9 cellular contexts compared by ENCODE assay signal in genomic region chr4:88803600-88804096, GRCh38.
DNase-seq lines count a peak whose midpoint lies in the region; ATAC-seq, FAIRE-seq and TF ChIP-seq lines count a peak whose summit lies in the region.
"Had no signal": no experiment of that assay in that cellular context is flagged by ENCODE, and none has a peak within 500 bp of the region (broad histone marks: within the 10 kb centered on the region; RNA-seq: fewer than 3 reads in every experiment).

No MANE protein-coding gene starts in this region.

- no peak for TF ChIP-seq EP300 in Ishikawa (IDR thresholded peaks at IDR 0.05; ENCODE audit: borderline replicate concordance)

- intact Hi-C loops in pancreas (cut with DNase I): no loop called here

- TF ChIP-seq RAD21 in Ishikawa (IDR thresholded peaks at IDR 0.05; ENCODE audit: low read depth): no peak

- H3K27me3 Mint-ChIP-seq in H9 (ENCODE audit: low read depth): no peaks in the 10 kb centered on the region

- 57 to 70% methylated on average over 5 of the region's 5 CpGs for WGBS in pancreas, 2 donors
- WGBS in H9 (ENCODE audit: extremely low coverage, insufficient read length, low lambda C conversion rate): no CpG with 5 or more reads among the region's 5 CpGs

- H3K79me2 ChIP-seq in H9 (ENCODE audit: insufficient read depth, low read length): no peaks in the 10 kb centered on the region

- no peak overlapping the region for H3K9ac ChIP-seq in H9 (ENCODE audit: extremely low read depth, insufficient read length, low read length)

- H3K4me3 ChIP-seq in bronchial epithelial cell (ENCODE audit: low read depth, low read length) (no peak overlapping the region), pancreas (no peak overlapping the region)
- H3K4me3 ChIP-seq: SJSA1 had no signal

- H3K4ac ChIP-seq in H9 (ENCODE audit: low read depth, low read length): no peak overlapping the region

- no peak overlapping the region for H3K4me3 Mint-ChIP-seq in H9

- H3K36me3 Mint-ChIP-seq in H9 (ENCODE audit: insufficient read depth in 1 of 3, low read depth in 3 of 3): peaks cover 0 to 2% (median 0%) of the 10 kb centered on the region in 3 experiments; a peak in 2 of 7 replicates

- H3K9me3 Mint-ChIP-seq in H9: no peaks in the 10 kb centered on the region

- no peak overlapping the region for H2AFZ ChIP-seq in H9 (ENCODE audit: low read length)

- peak overlapping the region in 2 of 4 donors; percentile 27 to 59 for H3K27ac ChIP-seq in pancreas
- H3K27ac ChIP-seq in H9 (ENCODE audit: insufficient read length, low read depth, low read length): no peak overlapping the region
- H3K27ac ChIP-seq: SJSA1 had no signal

- no peak overlapping the region for H2BK15ac ChIP-seq in H9 (ENCODE audit: low read depth, low read length)

- H3K4me1 Mint-ChIP-seq in H9: no peaks in the 10 kb centered on the region

- H3K36me3 ChIP-seq in bronchial epithelial cell (ENCODE audit: control insufficient read depth, insufficient read depth, low read length) (no peaks in the 10 kb centered on the region), pancreas (peaks cover 0 to 4% (median 0%) of the 10 kb centered on the region in 3 donors)
- H3K36me3 ChIP-seq: SJSA1 had no signal

- no peak overlapping the region for H2BK12ac ChIP-seq in H9 (ENCODE audit: insufficient read length, low read depth, low read length)

- ATAC-seq in GM21576 (IDR thresholded peaks at IDR 0.05; ENCODE audit: unreplicated experiment) (peak; percentile 79), pancreas (peak; percentile 38 to 85 (median 68))

- no peak overlapping the region for H3T11ph ChIP-seq in H9 (ENCODE audit: low read length)

- H4K8ac ChIP-seq in H9 (replicated peaks; ENCODE audit: insufficient read length, low read depth, low read length): no peak overlapping the region

- H3K9me3 ChIP-seq in pancreas (no peaks in the 10 kb centered on the region), H9 (ENCODE audit: control insufficient read depth, low read depth, low read length) (no peaks in the 10 kb centered on the region)
- H3K9me3 ChIP-seq: SJSA1 had no signal

- no peak overlapping the region for H3K23ac ChIP-seq in H9 (ENCODE audit: insufficient read length, low read depth, low read length)

- H2BK5ac ChIP-seq in H9 (ENCODE audit: insufficient read length, low read length): no peak overlapping the region

- H3K4me1 ChIP-seq in pancreas: peaks cover 33 to 67% (median 58%) of the 10 kb centered on the region in 3 donors
- H3K4me1 ChIP-seq in H9 (ENCODE audit: insufficient read depth, low read length): no peaks in the 10 kb centered on the region

- H4K5ac ChIP-seq in H9 (ENCODE audit: insufficient read length, low read depth, low read length): no peak overlapping the region

- H4K91ac ChIP-seq in H9 (ENCODE audit: insufficient read length, low read depth, low read length): no peak overlapping the region

- no peaks in the 10 kb centered on the region for H3K23me2 ChIP-seq in H9 (ENCODE audit: insufficient read length, low read depth, low read length, poor library complexity, severe bottlenecking)

- no peaks in the 10 kb centered on the region for H3K79me1 ChIP-seq in H9 (ENCODE audit: insufficient read depth, low read depth, low read length, poor library complexity, severe bottlenecking)

- H3K27ac Mint-ChIP-seq in H9: no peak overlapping the region

- H2AK5ac ChIP-seq in H9 (ENCODE audit: insufficient read length, low read length): no peak overlapping the region

- no peak overlapping the region for H3K14ac ChIP-seq in H9 (ENCODE audit: insufficient read depth, low read length)

- FAIRE-seq in bronchial epithelial cell (lab: Jason Lieb, UNC): no peak
- FAIRE-seq in pancreas (lab: Jason Lieb, UNC): peak; percentile 64

- no peak for TF ChIP-seq CTCF in bronchial epithelial cell (IDR thresholded peaks at IDR 0.05; ENCODE audit: insufficient read depth, low read length, severe bottlenecking)
- TF ChIP-seq CTCF in pancreas (IDR thresholded peaks at IDR 0.05): no peak
- TF ChIP-seq CTCF in H9 (conservative IDR thresholded peaks at IDR 0.05): no peak

- no peak overlapping the region for H2BK20ac ChIP-seq in H9 (ENCODE audit: low read depth, low read length, poor library complexity, severe bottlenecking)

- no peak overlapping the region for H3K4me2 ChIP-seq in H9 (ENCODE audit: insufficient read depth, insufficient read length, low read length)

- no peaks in the 10 kb centered on the region for H4K20me1 ChIP-seq in H9 (ENCODE audit: control insufficient read depth, insufficient read depth, insufficient read length)

- H3K18ac ChIP-seq in H9 (ENCODE audit: insufficient read length, low read depth, low read length): no peak overlapping the region

- no peak overlapping the region for H2BK120ac ChIP-seq in H9 (ENCODE audit: low read depth, low read length, poor library complexity, severe bottlenecking)

- DNase-seq in GM04504 (ENCODE audit: low read depth) (peak; percentile 83), bronchial epithelial cell (ENCODE audit: low read depth) (peak; percentile 90), pancreas (peak in 2 of 6 donors; percentile 24 to 35), NCI-H524 (lab: John Stamatoyannopoulos, UW) (no peak), NCI-H2196 (lab: John Stamatoyannopoulos, UW; ENCODE audit: unreplicated experiment) (no peak), H9 (no peak)

- H3K56ac ChIP-seq in H9 (ENCODE audit: insufficient read length, low read depth, low read length): no peak overlapping the region

- H3K27me3 ChIP-seq in bronchial epithelial cell (ENCODE audit: control insufficient read depth, insufficient read depth, low read length) (no peaks in the 10 kb centered on the region), pancreas (no peaks in the 10 kb centered on the region), H9 (ENCODE audit: insufficient read depth, low read length) (no peaks in the 10 kb centered on the region)
- H3K27me3 ChIP-seq: SJSA1 had no signal

TF ChIP-seq in Ishikawa, 13 proteins besides CTCF, POLR2A, EP300 and RAD21:
- TF ChIP-seq USF1 (IDR thresholded peaks at IDR 0.05) (no peak), FOXM1 (IDR thresholded peaks at IDR 0.05; ENCODE audit: borderline replicate concordance, low read depth) (no peak), EGR1 (IDR thresholded peaks at IDR 0.05) (no peak), TCF12 (IDR thresholded peaks at IDR 0.05; ENCODE audit: low read depth) (no peak), CEBPB (IDR thresholded peaks at IDR 0.05) (peak; percentile 38; the same call in 1 of the 2 replicates), CREB1 (IDR thresholded peaks at IDR 0.05; ENCODE audit: low read depth) (no peak)

Comparison
In these comparisons a context has a peak if more than half of its experiments do, and no peak if none do; other contexts are left out.
1. DNase-seq: peak in GM04504 (single experiment) and bronchial epithelial cell (single experiment); none in NCI-H524 (0 of 2), NCI-H2196 (single experiment) and H9 (single experiment).